In genomic region chr13:52739468-52740071, GRCh38 we compare ENCODE assay signal across 8 cellular contexts. TPM values are rescaled to one million over a fixed set of nuclear protein-coding genes. Genes with fewer than 3 reads are reported as not detected.
DNase-seq lines count a peak whose midpoint lies in the region; TF ChIP-seq lines count a peak whose summit lies in the region.
"Had no signal": no experiment of that assay in that cellular context is flagged by ENCODE, and none has a peak within 500 bp of the region (broad histone marks: within the 10 kb centered on the region; RNA-seq: fewer than 3 reads in every experiment).

Gene CNMD, minus strand, starts transcription at chr13:52739820. Its CDS starts 119 bp downstream, at chr13:52739701.

- no peak for TF ChIP-seq CTCF in HL-60 (IDR thresholded peaks at IDR 0.05; ENCODE audit: insufficient read depth, low read length)
- TF ChIP-seq CTCF in ascending aorta (IDR thresholded peaks at IDR 0.05), result no peak

- DNase-seq in HL-60 (ENCODE audit: low read depth in 1 of 2, low spot score in 1 of 2), result no peak
- no peak for DNase-seq in ascending aorta (ENCODE audit: low spot score in 2 of 2)
- peak; percentile 36 for DNase-seq in iPS-NIHi11 (ENCODE audit: low spot score)
- no peak for DNase-seq in central memory CD4-positive, alpha-beta T cell
- no peak for DNase-seq in NOMO-1 (lab: John Stamatoyannopoulos, UW; ENCODE audit: unreplicated experiment in 2 of 2)
- DNase-seq in midbrain (lab: John Stamatoyannopoulos, UW), result no peak
- DNase-seq: NCI-H446 treated with DMSO at 0.1 percent for 48 hours had no signal

- no peak within 1 kb of the TSS for H3K27ac ChIP-seq in HL-60 (replicated peaks)
- no peak within 1 kb of the TSS for H3K27ac ChIP-seq in ascending aorta
- H3K27ac ChIP-seq in skin epidermis, result peak within 1 kb of the TSS in 1 of 21 experiments; percentile 6

- no peaks in the 10 kb centered on the region for H3K36me3 ChIP-seq in ascending aorta

- peaks cover 0 to 2% of the 10 kb centered on the region in 2 donors for H3K4me1 ChIP-seq in ascending aorta

- H3K27me3 ChIP-seq in HL-60 (ENCODE audit: insufficient read depth, poor library complexity, severe bottlenecking), result peaks cover 35% of the 10 kb centered on the region
- H3K27me3 ChIP-seq in ascending aorta, result peaks cover 7% of the 10 kb centered on the region

- intact Hi-C loops in ascending aorta (cut with DNase I), result no loop called here

- H3K4me3 ChIP-seq in HL-60 (replicated peaks; ENCODE audit: insufficient read depth, low read length) (peak within 1 kb of the TSS; percentile 8; the same call in 1 of the 2 replicates), ascending aorta (peak within 1 kb of the TSS; percentile 33 to 41), skin epidermis (peak within 1 kb of the TSS in 6 of 7 experiments; percentile 2 to 22 (median 10))

- H3K9me3 ChIP-seq in ascending aorta, result no peaks in the 10 kb centered on the region

RNA-seq across cellular contexts. Expression of gene CNMD, which starts in this region (rescaled TPM):
- total RNA-seq in ascending aorta, result not detected
